ENCODE assay signal across 12 cellular contexts in the genomic region with DNA sequence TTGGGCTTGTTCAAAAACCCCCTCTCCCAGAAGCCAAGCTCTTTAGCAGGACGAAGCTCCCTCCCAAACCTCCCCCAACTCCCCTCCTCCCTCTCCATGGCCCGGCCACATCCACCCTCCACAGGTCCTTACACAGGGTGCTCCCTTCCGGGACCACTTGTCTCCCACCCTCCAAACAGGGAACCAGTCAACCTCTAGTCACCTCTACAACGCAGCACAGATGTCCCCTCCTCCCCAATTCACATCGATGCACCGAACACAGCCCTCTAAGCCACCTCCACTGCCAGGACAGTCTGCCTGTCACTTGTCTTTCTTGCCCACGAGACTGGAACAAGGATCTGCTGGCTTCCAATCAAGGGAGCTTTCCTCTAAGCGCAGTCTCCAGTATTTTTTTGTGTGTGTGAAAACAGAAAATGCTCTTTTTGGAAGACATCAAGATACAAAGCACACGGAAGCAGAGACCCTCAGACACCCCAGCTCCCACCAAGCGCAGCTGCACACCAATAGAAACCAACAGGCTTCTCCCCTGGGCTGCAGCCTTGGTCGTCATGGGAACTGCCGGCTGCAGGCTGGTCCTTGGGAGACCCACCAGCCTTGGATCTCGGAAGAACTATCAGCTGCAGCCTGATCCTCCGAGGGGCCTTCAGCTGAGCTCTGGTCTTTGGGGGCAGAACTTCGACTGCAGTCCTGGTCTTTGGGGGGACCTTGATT. TPM values are rescaled to one million over a fixed set of nuclear protein-coding genes. Genes with fewer than 3 reads are reported as not detected.
DNase-seq lines count a peak whose midpoint lies in the region; ATAC-seq, FAIRE-seq and TF ChIP-seq lines count a peak whose summit lies in the region.
"Had no signal": no experiment of that assay in that cellular context is flagged by ENCODE, and none has a peak within 500 bp of the region (broad histone marks: within the 10 kb centered on the region; RNA-seq: fewer than 3 reads in every experiment).

No MANE protein-coding gene starts in this region.

- no peak for DNase-seq in CD4-positive, CD25-positive, alpha-beta regulatory T cell
- DNase-seq in T-helper 9 cell = no peak
- no peak for DNase-seq in H54 (ENCODE audit: insufficient read length, low spot score)
- DNase-seq: islet precursor cell, NCI-H1417 treated with DMSO at 0.1 percent for 48 hours had no signal

- peak overlapping the region; percentile 77 to 90 (median 89) for H3K27ac Mint-ChIP-seq in CD4-positive, CD25-positive, alpha-beta regulatory T cell
- peak overlapping the region; percentile 2 for H3K27ac Mint-ChIP-seq in activated naive CD8-positive, alpha-beta T cell
- H3K27ac Mint-ChIP-seq in activated T-helper 17 cell treated with anti-CD3 and anti-CD28 coated beads, Interleukin-2, amount 50 U/mL, for 72 hours = no peak overlapping the region

- no peaks in the 10 kb centered on the region for H3K4me1 ChIP-seq in CD4-positive, CD25-positive, alpha-beta regulatory T cell (ENCODE audit: control insufficient read depth, insufficient read depth, low read length, poor library complexity, severe bottlenecking)

- H3K9me3 ChIP-seq in CD4-positive, CD25-positive, alpha-beta regulatory T cell (ENCODE audit: control insufficient read depth in 2 of 2, low read length in 2 of 2) = no peaks in the 10 kb centered on the region
- H3K9me3 ChIP-seq: suprapubic skin had no signal

- no peak overlapping the region for H3K4me3 ChIP-seq in CD4-positive, CD25-positive, alpha-beta regulatory T cell (ENCODE audit: low read depth, low read length)
- H3K4me3 ChIP-seq: suprapubic skin had no signal

- H3K27me3 Mint-ChIP-seq in CD4-positive, CD25-positive, alpha-beta regulatory T cell = no peaks in the 10 kb centered on the region
- no peaks in the 10 kb centered on the region for H3K27me3 Mint-ChIP-seq in activated naive CD8-positive, alpha-beta T cell
- no peaks in the 10 kb centered on the region for H3K27me3 Mint-ChIP-seq in activated T-helper 17 cell treated with anti-CD3 and anti-CD28 coated beads, Interleukin-2, amount 50 U/mL, for 72 hours

- ATAC-seq in CD4-positive, CD25-positive, alpha-beta regulatory T cell (ENCODE audit: low read depth in 2 of 2) = no peak
- peak; percentile 16 for ATAC-seq in GM19324 (IDR thresholded peaks at IDR 0.05; ENCODE audit: low FRiP score, unreplicated experiment)
- peak; percentile 8 for ATAC-seq in HG03025 (IDR thresholded peaks at IDR 0.05; ENCODE audit: low FRiP score, unreplicated experiment)
- ATAC-seq in GM21381 (IDR thresholded peaks at IDR 0.05; ENCODE audit: unreplicated experiment) = no peak
- no peak for ATAC-seq in activated T-helper 17 cell treated with anti-CD3 and anti-CD28 coated beads, Interleukin-2, amount 50 U/mL, for 72 hours (replicated peaks)
- ATAC-seq: SK-N-SH treated with all-trans-retinoic acid at 6 μM for 48 hours had no signal

- FAIRE-seq in H54 (lab: Jason Lieb, UNC) = no peak

- no peak overlapping the region for H3K27ac ChIP-seq in CD4-positive, CD25-positive, alpha-beta regulatory T cell (ENCODE audit: insufficient read depth, low read length, poor library complexity, severe bottlenecking)
- H3K27ac ChIP-seq: suprapubic skin had no signal

- no peak for TF ChIP-seq POLR2A in H54 (IDR thresholded peaks at IDR 0.05; ENCODE audit: low read depth, low read length)

- no peaks in the 10 kb centered on the region for H3K36me3 Mint-ChIP-seq in CD4-positive, CD25-positive, alpha-beta regulatory T cell
- no peaks in the 10 kb centered on the region for H3K36me3 Mint-ChIP-seq in activated naive CD8-positive, alpha-beta T cell
- H3K36me3 Mint-ChIP-seq in activated T-helper 17 cell treated with anti-CD3 and anti-CD28 coated beads, Interleukin-2, amount 50 U/mL, for 72 hours (ENCODE audit: low read depth) = no peaks in the 10 kb centered on the region

- H3K4me1 Mint-ChIP-seq in CD4-positive, CD25-positive, alpha-beta regulatory T cell = peaks cover 0 to 18% (median 11%) of the 10 kb centered on the region in 4 donors
- peaks cover 14% of the 10 kb centered on the region for H3K4me1 Mint-ChIP-seq in activated naive CD8-positive, alpha-beta T cell (ENCODE audit: low read depth)
- H3K4me1 Mint-ChIP-seq in activated T-helper 17 cell treated with anti-CD3 and anti-CD28 coated beads, Interleukin-2, amount 50 U/mL, for 72 hours = peaks cover 5% of the 10 kb centered on the region

- H3K9me3 Mint-ChIP-seq in CD4-positive, CD25-positive, alpha-beta regulatory T cell = peaks cover 0 to 1% (median 0%) of the 10 kb centered on the region in 7 donors
- no peaks in the 10 kb centered on the region for H3K9me3 Mint-ChIP-seq in activated naive CD8-positive, alpha-beta T cell (ENCODE audit: low read depth)
- H3K9me3 Mint-ChIP-seq in activated T-helper 17 cell treated with anti-CD3 and anti-CD28 coated beads, Interleukin-2, amount 50 U/mL, for 72 hours = no peaks in the 10 kb centered on the region

- H3K27me3 ChIP-seq in CD4-positive, CD25-positive, alpha-beta regulatory T cell (ENCODE audit: control insufficient read depth, insufficient read depth, low read length) = no peaks in the 10 kb centered on the region
- H3K27me3 ChIP-seq: suprapubic skin had no signal

- no peaks in the 10 kb centered on the region for H3K36me3 ChIP-seq in CD4-positive, CD25-positive, alpha-beta regulatory T cell (ENCODE audit: control insufficient read depth, insufficient read depth, low read length)
- H3K36me3 ChIP-seq: suprapubic skin had no signal

- H3K4me3 Mint-ChIP-seq in CD4-positive, CD25-positive, alpha-beta regulatory T cell = peak overlapping the region in 1 of 4 donors; percentile 71
- H3K4me3 Mint-ChIP-seq in activated naive CD8-positive, alpha-beta T cell = no peak overlapping the region
- no peak overlapping the region for H3K4me3 Mint-ChIP-seq in activated T-helper 17 cell treated with anti-CD3 and anti-CD28 coated beads, Interleukin-2, amount 50 U/mL, for 72 hours

RNA-seq across cellular contexts. Expression of gene IQSEC1, which starts 26.5 kb away (rescaled TPM):
- 131 TPM for total RNA-seq in CD4-positive, CD25-positive, alpha-beta regulatory T cell
- 10 to 100 TPM; 17.7 to 23.7 (median 21.0) TPM for polyA plus RNA-seq in CD4-positive, CD25-positive, alpha-beta regulatory T cell
- 10 to 100 TPM; 38.0 to 62.9 TPM for total RNA-seq in activated T-helper 17 cell treated with anti-CD3 and anti-CD28 coated beads, Interleukin-2, amount 50 U/mL, for 72 hours

Comparison
In these comparisons a context has a peak if more than half of its experiments do, and no peak if none do; other contexts are left out.
1. ATAC-seq: peak in GM19324 (single experiment) and HG03025 (single experiment); none in CD4-positive, CD25-positive, alpha-beta regulatory T cell (0 of 2), GM21381 (single experiment) and activated T-helper 17 cell treated with anti-CD3 and anti-CD28 coated beads, Interleukin-2, amount 50 U/mL, for 72 hours (single experiment).